ENCODE assay signal across 21 cellular contexts in genomic region chr12:116666305-116666673, GRCh38.
"Had no signal": no experiment of that assay in that cellular context is flagged by ENCODE, and none has a peak within 500 bp of the region (broad histone marks: within the 10 kb centered on the region; RNA-seq: fewer than 3 reads in every experiment).

No MANE protein-coding gene starts in this region.

- DNase-seq: activated CD4-positive, alpha-beta T cell treated with anti-CD3 and anti-CD28 coated beads, Interleukin-2, amount 10 ng/mL, durations not matched to agents 7 days and 5 days; activated CD8-positive, alpha-beta T cell treated with anti-CD3 and anti-CD28 coated beads, Interleukin-2, amount 10 ng/mL, durations not matched to agents 7 days and 5 days; activated gamma-delta T cell treated with Interleukin-2 at 50 U/mL for 16 hours; anterior cingulate cortex; body of pancreas; effector CD4-positive, alpha-beta T cell; erythroblast; midbrain; natural killer cell; ovary; right lobe of liver; small intestine; stimulated activated CD4-positive, alpha-beta T cell treated with anti-CD3 and anti-CD28 coated beads, Interleukin-15, amount 100 ng/mL, for 24 hours; stimulated activated CD8-positive, alpha-beta memory T cell treated with anti-CD3 and anti-CD28 coated beads, Interleukin-4, amount 100 ng/mL, for 48 hours; stimulated activated naive B cell treated with anti-CD40 and anti-IgM and Interleukin-4, amounts not matched to agents 10 μg/mL and 1 μg/mL and 100 μg/mL, for 72 hours had no signal

- H3K36me3 ChIP-seq: cardiac muscle cell, ovary, right lobe of liver, thoracic aorta had no signal

- H3K27me3 ChIP-seq: body of pancreas, cardiac muscle cell, hepatocyte, ovary, right lobe of liver had no signal

- H3K4me3 Mint-ChIP-seq: activated CD4-positive, alpha-beta T cell treated with anti-CD3 and anti-CD28 coated beads, Interleukin-2, amount 10 ng/mL, durations not matched to agents 7 days and 5 days; activated CD8-positive, alpha-beta T cell treated with anti-CD3 and anti-CD28 coated beads, Interleukin-2, amount 10 ng/mL, durations not matched to agents 7 days and 5 days; activated naive CD4-positive, alpha-beta T cell treated with anti-CD3 and anti-CD28 coated beads, Interleukin-2, amount 50 U/mL, for 24 hours; natural killer cell; stimulated activated naive B cell treated with anti-CD40 and anti-IgM and Interleukin-4, amounts not matched to agents 10 μg/mL and 1 μg/mL and 100 μg/mL, for 72 hours had no signal

- H3K27ac ChIP-seq: body of pancreas, cardiac muscle cell, hepatocyte, ovary, right lobe of liver, thoracic aorta had no signal

- H2AFZ ChIP-seq: hepatocyte had no signal

- H3K4me2 ChIP-seq: hepatocyte had no signal

- H3K27me3 Mint-ChIP-seq: activated naive CD4-positive, alpha-beta T cell treated with anti-CD3 and anti-CD28 coated beads, Interleukin-2, amount 50 U/mL, for 24 hours had no signal

- H3K36me3 Mint-ChIP-seq: activated naive CD4-positive, alpha-beta T cell treated with anti-CD3 and anti-CD28 coated beads, Interleukin-2, amount 50 U/mL, for 24 hours; natural killer cell had no signal

- H3K4me3 ChIP-seq: body of pancreas, cardiac muscle cell, hepatocyte, ovary, right lobe of liver, thoracic aorta had no signal

- H3K9me3 ChIP-seq: body of pancreas, ovary, right lobe of liver, thoracic aorta had no signal

- H3K79me2 ChIP-seq: hepatocyte had no signal

- H3K4me1 Mint-ChIP-seq: activated naive CD4-positive, alpha-beta T cell treated with anti-CD3 and anti-CD28 coated beads, Interleukin-2, amount 50 U/mL, for 24 hours had no signal

- ATAC-seq: activated CD4-positive, CD25-positive, alpha-beta regulatory T cell treated with anti-CD3 and anti-CD28 coated beads, Interleukin-2, amount 50 U/mL, for 24 hours; activated CD8-positive, alpha-beta T cell treated with anti-CD3 and anti-CD28 coated beads, Interleukin-2, amount 10 ng/mL, durations not matched to agents 7 days and 5 days; body of pancreas; natural killer cell; right lobe of liver; SK-N-SH treated with all-trans-retinoic acid at 6 μM for 48 hours; stimulated activated naive B cell treated with anti-CD40 and anti-IgM and Interleukin-4, amounts not matched to agents 10 μg/mL and 1 μg/mL and 100 μg/mL, for 72 hours had no signal

- H3K27ac Mint-ChIP-seq: activated CD4-positive, alpha-beta T cell treated with anti-CD3 and anti-CD28 coated beads, Interleukin-2, amount 10 ng/mL, durations not matched to agents 7 days and 5 days; activated CD8-positive, alpha-beta T cell treated with anti-CD3 and anti-CD28 coated beads, Interleukin-2, amount 10 ng/mL, durations not matched to agents 7 days and 5 days; natural killer cell; stimulated activated naive B cell treated with anti-CD40 and anti-IgM and Interleukin-4, amounts not matched to agents 10 μg/mL and 1 μg/mL and 100 μg/mL, for 72 hours had no signal

- H3K9me3 Mint-ChIP-seq: activated CD4-positive, alpha-beta T cell treated with anti-CD3 and anti-CD28 coated beads, Interleukin-2, amount 10 ng/mL, durations not matched to agents 7 days and 5 days; activated naive CD4-positive, alpha-beta T cell treated with anti-CD3 and anti-CD28 coated beads, Interleukin-2, amount 50 U/mL, for 24 hours; natural killer cell had no signal
